14 cellular contexts compared by ENCODE assay signal in the genomic region with DNA sequence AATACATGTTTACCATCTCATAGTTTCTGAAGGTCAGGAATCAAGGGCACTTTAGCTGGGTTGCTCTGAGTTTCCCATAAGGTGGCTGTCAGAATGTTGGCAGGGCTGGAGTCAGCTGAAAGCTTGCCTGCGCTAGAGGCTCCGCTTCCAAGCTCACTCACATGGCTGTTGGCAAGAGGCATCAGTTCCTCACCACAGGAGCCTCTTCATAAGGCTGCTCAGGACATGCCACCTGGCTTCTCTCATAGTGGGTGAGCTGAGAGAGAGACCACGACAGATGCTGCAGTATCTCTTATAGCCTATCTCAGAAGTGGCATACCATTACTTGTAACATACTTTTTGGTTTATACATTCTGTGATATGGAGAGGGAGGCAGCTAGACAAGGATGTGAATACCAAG. TPM values are rescaled to one million over a fixed set of nuclear protein-coding genes. Genes with fewer than 3 reads are reported as not detected.
DNase-seq lines count a peak whose midpoint lies in the region; ATAC-seq, FAIRE-seq and TF ChIP-seq lines count a peak whose summit lies in the region.
"Had no signal": no experiment of that assay in that cellular context is flagged by ENCODE, and none has a peak within 500 bp of the region (broad histone marks: within the 10 kb centered on the region; RNA-seq: fewer than 3 reads in every experiment).

No MANE protein-coding gene starts in this region.

- H3K36me3 Mint-ChIP-seq in astrocyte (ENCODE audit: low read depth, unreplicated experiment), result peaks cover 6% of the 10 kb centered on the region
- H3K36me3 Mint-ChIP-seq in CD8-positive, alpha-beta T cell, result peaks cover 25% of the 10 kb centered on the region
- H3K36me3 Mint-ChIP-seq: natural killer cell treated with Interleukin-12 subunit alpha and Interleukin-12 subunit beta and Interleukin-15 and Interleukin-18, amount 100 ng/mL, for 72 hours had no signal

- no peak for ATAC-seq in HG02885 (IDR thresholded peaks at IDR 0.05; ENCODE audit: poor library complexity, unreplicated experiment)
- no peak for ATAC-seq in CD8-positive, alpha-beta T cell
- no peak for ATAC-seq in GM21786 (IDR thresholded peaks at IDR 0.05; ENCODE audit: unreplicated experiment)
- ATAC-seq: HCT116; natural killer cell treated with Interleukin-12 subunit alpha and Interleukin-12 subunit beta and Interleukin-15 and Interleukin-18, amount 100 ng/mL, for 72 hours had no signal

- no peak for FAIRE-seq in astrocyte (lab: Jason Lieb, UNC)
- FAIRE-seq: A549 had no signal

- no peak overlapping the region for H3K4me3 ChIP-seq in astrocyte (ENCODE audit: insufficient read depth, low read depth, low read length)
- no peak overlapping the region for H3K4me3 ChIP-seq in right atrium auricular region
- no peak overlapping the region for H3K4me3 ChIP-seq in testis
- no peak overlapping the region for H3K4me3 ChIP-seq in CD8-positive, alpha-beta T cell (ENCODE audit: low read depth, low read length)
- H3K4me3 ChIP-seq: A549 had no signal

- POLR2A ChIA-PET in CD8-positive, alpha-beta T cell (lab: Charles Lee), result no interaction called here

- H3K9me3 Mint-ChIP-seq in astrocyte (ENCODE audit: unreplicated experiment), result no peaks in the 10 kb centered on the region
- no peaks in the 10 kb centered on the region for H3K9me3 Mint-ChIP-seq in CD8-positive, alpha-beta T cell
- H3K9me3 Mint-ChIP-seq: activated T-helper 2 cell treated with anti-CD3 and anti-CD28 coated beads, Interferon-gamma antibody, Interleukin-2, Interleukin-4, amounts not matched to agents 10 μg/mL and 5 μg/mL and 100 μg/mL, durations not matched to agents 14 hours and 24 hours and 36 hours; natural killer cell treated with Interleukin-12 subunit alpha and Interleukin-12 subunit beta and Interleukin-15 and Interleukin-18, amount 100 ng/mL, for 72 hours had no signal

- no peaks in the 10 kb centered on the region for H3K27me3 Mint-ChIP-seq in astrocyte (ENCODE audit: low read depth, unreplicated experiment)
- H3K27me3 Mint-ChIP-seq in CD8-positive, alpha-beta T cell (ENCODE audit: low read depth), result no peaks in the 10 kb centered on the region
- H3K27me3 Mint-ChIP-seq: natural killer cell treated with Interleukin-12 subunit alpha and Interleukin-12 subunit beta and Interleukin-15 and Interleukin-18, amount 100 ng/mL, for 72 hours had no signal

- H4K20me1 ChIP-seq in astrocyte (ENCODE audit: insufficient read depth, low read length), result peaks cover 56% of the 10 kb centered on the region

- intact Hi-C loops in testis (cut with DNase I; ENCODE audit: low total_unique reads), result no loop called here
- intact Hi-C loops in CD8-positive, alpha-beta T cell (cut with DNase I, micrococcal nuclease), result no loop called here

- no peaks in the 10 kb centered on the region for H3K27me3 ChIP-seq in astrocyte (ENCODE audit: insufficient read depth, low read length)
- H3K27me3 ChIP-seq in right atrium auricular region, result no peaks in the 10 kb centered on the region
- no peaks in the 10 kb centered on the region for H3K27me3 ChIP-seq in testis
- H3K27me3 ChIP-seq in CD8-positive, alpha-beta T cell (ENCODE audit: insufficient read depth, low read length), result no peaks in the 10 kb centered on the region

- H3K9me3 ChIP-seq in astrocyte (ENCODE audit: insufficient read depth, low read depth, low read length), result no peaks in the 10 kb centered on the region
- no peaks in the 10 kb centered on the region for H3K9me3 ChIP-seq in right atrium auricular region
- H3K9me3 ChIP-seq in testis, result no peaks in the 10 kb centered on the region
- H3K9me3 ChIP-seq in CD8-positive, alpha-beta T cell (ENCODE audit: low read length), result no peaks in the 10 kb centered on the region
- H3K9me3 ChIP-seq: A549 had no signal

- H3K4me1 Mint-ChIP-seq in astrocyte (ENCODE audit: low read depth, unreplicated experiment), result peaks cover 9% of the 10 kb centered on the region
- peaks cover 42% of the 10 kb centered on the region for H3K4me1 Mint-ChIP-seq in CD8-positive, alpha-beta T cell (ENCODE audit: low read depth)

- H3K4me1 ChIP-seq in astrocyte (ENCODE audit: insufficient read depth, low read length), result peaks cover 1% of the 10 kb centered on the region
- peaks cover 0 to 38% of the 10 kb centered on the region in 2 donors for H3K4me1 ChIP-seq in right atrium auricular region
- peaks cover 5% of the 10 kb centered on the region for H3K4me1 ChIP-seq in testis
- H3K4me1 ChIP-seq in CD8-positive, alpha-beta T cell (ENCODE audit: insufficient read depth, low read length), result peaks cover 3% of the 10 kb centered on the region

- CTCF ChIA-PET in CD8-positive, alpha-beta T cell (lab: Charles Lee), result interaction anchor here (1.1 to 1.7 kb wide), 2 partner anchors 32 to 79 kb away, joined by 3 to 4 read pairs; no protein-coding TSS in a partner anchor

- H3K4me3 Mint-ChIP-seq in astrocyte (ENCODE audit: unreplicated experiment), result no peak overlapping the region
- H3K4me3 Mint-ChIP-seq in CD8-positive, alpha-beta T cell, result no peak overlapping the region
- H3K4me3 Mint-ChIP-seq: natural killer cell treated with Interleukin-12 subunit alpha and Interleukin-12 subunit beta and Interleukin-15 and Interleukin-18, amount 100 ng/mL, for 72 hours had no signal

- peaks cover 74% of the 10 kb centered on the region for H3K79me2 ChIP-seq in astrocyte (ENCODE audit: insufficient read depth, low read length)

- H3K27ac Mint-ChIP-seq in astrocyte (ENCODE audit: unreplicated experiment), result no peak overlapping the region
- H3K27ac Mint-ChIP-seq in CD8-positive, alpha-beta T cell, result no peak overlapping the region
- H3K27ac Mint-ChIP-seq: activated T-helper 2 cell treated with anti-CD3 and anti-CD28 coated beads, Interferon-gamma antibody, Interleukin-2, Interleukin-4, amounts not matched to agents 10 μg/mL and 5 μg/mL and 100 μg/mL, durations not matched to agents 14 hours and 24 hours and 36 hours; natural killer cell treated with Interleukin-12 subunit alpha and Interleukin-12 subunit beta and Interleukin-15 and Interleukin-18, amount 100 ng/mL, for 72 hours had no signal

- H3K27ac ChIP-seq in astrocyte (ENCODE audit: low read depth, low read length), result no peak overlapping the region
- H3K27ac ChIP-seq in right atrium auricular region, result peak overlapping the region; percentile 79 to 91
- H3K27ac ChIP-seq in testis, result no peak overlapping the region
- H3K27ac ChIP-seq in CD8-positive, alpha-beta T cell (ENCODE audit: low read depth, low read length), result no peak overlapping the region
- H3K27ac ChIP-seq: A549, WERI-Rb-1 had no signal

- H3K36me3 ChIP-seq in astrocyte (ENCODE audit: insufficient read depth, low read length) (peaks cover 3% of the 10 kb centered on the region), right atrium auricular region (peaks cover 15% of the 10 kb centered on the region), testis (ENCODE audit: low read depth, missing control alignments) (no peaks in the 10 kb centered on the region)
- peaks cover 10% of the 10 kb centered on the region for H3K36me3 ChIP-seq in CD8-positive, alpha-beta T cell (ENCODE audit: insufficient read depth, low read length)
- H3K36me3 ChIP-seq: WERI-Rb-1 had no signal

- no peak for TF ChIP-seq POLR2A in testis (IDR thresholded peaks at IDR 0.05)

- no peak overlapping the region for H3K9ac ChIP-seq in astrocyte (ENCODE audit: low read length)

- WGBS in testis, 2 donors, result 47 to 57% methylated on average over 2 to 3 of the region's 3 CpGs

- H3K4me2 ChIP-seq in astrocyte (ENCODE audit: low read length), result no peak overlapping the region
- H3K4me2 ChIP-seq: A549 had no signal

- no peak overlapping the region for H2AFZ ChIP-seq in astrocyte (ENCODE audit: low read depth, low read length)

- DNase-seq in NCI-H2227 (lab: John Stamatoyannopoulos, UW; ENCODE audit: unreplicated experiment), result peak; percentile 11
- DNase-seq in NCI-H2227 treated with DMSO at 0.1 percent for 48 hours (lab: John Stamatoyannopoulos, UW), result no peak
- DNase-seq in astrocyte (ENCODE audit: low read depth), result peak; percentile 29
- DNase-seq in right atrium auricular region (ENCODE audit: low spot score), result no peak
- DNase-seq in testis, result peak; percentile 73
- DNase-seq in CD8-positive, alpha-beta T cell, result no peak
- DNase-seq: MM.1S, WERI-Rb-1 had no signal

- TF ChIP-seq CTCF in astrocyte (IDR thresholded peaks at IDR 0.05; ENCODE audit: insufficient read depth, low read depth, low read length) (no peak), right atrium auricular region (IDR thresholded peaks at IDR 0.05) (no peak), testis (IDR thresholded peaks at IDR 0.05) (no peak)
- no peak for TF ChIP-seq CTCF in CD8-positive, alpha-beta T cell (IDR thresholded peaks at IDR 0.05)

RNA-seq across cellular contexts. Expression of gene HADHB, which starts 7.2 kb away (rescaled TPM):
- total RNA-seq in astrocyte (109 and 116 TPM in 2 replicates), right atrium auricular region (100 to 1,000 TPM; 756 to 770 TPM), testis (100 to 1,000 TPM; 142 to 168 TPM)
- 171 TPM for polyA plus RNA-seq in testis (ENCODE audit: insufficient read depth, low read depth, low replicate concordance)
- total RNA-seq in CD8-positive, alpha-beta T cell, result 10 to 100 TPM; 26.0 to 26.1 TPM

RNA-seq across cellular contexts. Expression of gene HADHA, which starts 7.5 kb away (rescaled TPM):
- total RNA-seq in astrocyte, result 132 and 139 TPM in 2 replicates
- total RNA-seq in right atrium auricular region, result 100 to 1,000 TPM; 333 to 364 TPM
- 10 to 100 TPM; 93.7 to 98.8 TPM for total RNA-seq in testis
- polyA plus RNA-seq in testis (ENCODE audit: insufficient read depth, low read depth, low replicate concordance), result 161 TPM
- 10 to 100 TPM; 66.8 to 69.4 TPM for total RNA-seq in CD8-positive, alpha-beta T cell

Comparison
In these comparisons a context has a peak if more than half of its experiments do, and no peak if none do; other contexts are left out.
1. DNase-seq: peak in NCI-H2227 (single experiment), astrocyte (single experiment) and testis (single experiment); none in NCI-H2227 treated with DMSO at 0.1 percent for 48 hours (single experiment), right atrium auricular region (single experiment) and CD8-positive, alpha-beta T cell (0 of 7).
2. H3K27ac ChIP-seq: peak in right atrium auricular region (2 of 2); none in astrocyte (single experiment), testis (0 of 2) and CD8-positive, alpha-beta T cell (single experiment).